22 cellular contexts compared by ENCODE assay signal in the genomic region with DNA sequence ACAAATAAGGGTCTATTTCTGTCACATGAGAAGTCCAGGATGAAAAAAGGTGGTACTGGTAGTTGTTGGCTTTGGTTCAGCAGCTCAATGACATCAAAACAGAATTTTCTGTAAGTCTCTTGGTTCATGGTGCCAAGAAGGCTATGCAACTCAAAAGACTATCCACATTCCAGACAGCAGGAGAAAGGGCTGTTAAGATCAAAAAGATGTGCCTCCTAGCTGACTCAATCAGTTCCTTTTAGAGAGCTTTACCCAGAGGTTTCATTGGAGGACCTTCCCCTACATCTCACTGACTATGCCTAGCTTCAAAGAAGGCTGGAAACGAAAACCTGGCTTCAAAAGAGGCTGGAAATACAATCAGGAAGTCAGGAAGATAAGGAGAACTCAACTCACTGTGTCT.
"Had no signal": no experiment of that assay in that cellular context is flagged by ENCODE, and none has a peak within 500 bp of the region (broad histone marks: within the 10 kb centered on the region; RNA-seq: fewer than 3 reads in every experiment).

No MANE protein-coding gene starts in this region.

- H3K27ac ChIP-seq: cardiac muscle cell, foreskin keratinocyte, left ventricle myocardium inferior, thoracic aorta, upper lobe of left lung had no signal

- H3K36me3 Mint-ChIP-seq: natural killer cell had no signal

- H3K27me3 ChIP-seq: cardiac muscle cell, foreskin keratinocyte, upper lobe of left lung had no signal

- H3K27me3 Mint-ChIP-seq: activated B cell treated with CpG ODN at 0.5 μM for 24 hours; activated naive CD8-positive, alpha-beta T cell treated with anti-CD3 and anti-CD28 coated beads for 36 hours; progenitor cell of endocrine pancreas; T-helper 17 cell had no signal

- H3K27ac Mint-ChIP-seq: activated B cell treated with CpG ODN at 0.5 μM for 24 hours; activated naive CD8-positive, alpha-beta T cell treated with anti-CD3 and anti-CD28 coated beads for 36 hours; progenitor cell of endocrine pancreas; T-helper 17 cell had no signal

- H3K4me1 ChIP-seq: upper lobe of left lung had no signal

- H3K4me3 ChIP-seq: cardiac muscle cell, left ventricle myocardium inferior, thoracic aorta, upper lobe of left lung had no signal

- H3K36me3 ChIP-seq: cardiac muscle cell, left ventricle myocardium inferior, thoracic aorta had no signal

- ATAC-seq: activated T-cell treated with anti-CD3 and anti-CD28 coated beads, Interleukin-2, amount 50 U/mL, for 4 hours; foreskin keratinocyte; natural killer cell; T-helper 17 cell had no signal

- H3K4me3 Mint-ChIP-seq: activated B cell treated with CpG ODN at 0.5 μM for 24 hours; activated naive CD8-positive, alpha-beta T cell treated with anti-CD3 and anti-CD28 coated beads for 36 hours; activated T-cell treated with anti-CD3 and anti-CD28 coated beads, Interleukin-2, amount 50 U/mL, for 4 hours; natural killer cell; T-helper 17 cell had no signal

- DNase-seq: activated B cell treated with CpG ODN at 0.5 μM for 24 hours; activated CD4-positive, alpha-beta T cell treated with anti-CD3 and anti-CD28 coated beads for 4 hours; activated CD4-positive, alpha-beta T cell treated with anti-CD3 and anti-CD28 coated beads, Interleukin-2, amount 50 U/mL, for 48 hours; activated CD8-positive, alpha-beta memory T cell treated with anti-CD3 and anti-CD28 coated beads, Interleukin-2, amount 50 U/mL, for 48 hours; activated naive CD4-positive, alpha-beta T cell treated with Interleukin-2 at 50 U/mL for 16 hours; activated naive CD8-positive, alpha-beta T cell treated with anti-CD3 and anti-CD28 coated beads for 36 hours; activated T-cell treated with anti-CD3 and anti-CD28 coated beads, Interleukin-2, amount 50 U/mL, for 4 hours; amniotic stem cell; effector CD4-positive, alpha-beta T cell; foreskin keratinocyte; kidney glomerular epithelial cell; left ventricle myocardium inferior; midbrain; natural killer cell; retina; stimulated activated CD4-positive, alpha-beta T cell treated with anti-CD3 and anti-CD28 coated beads, Interleukin-4, amount 100 ng/mL, for 1 hour; stimulated activated naive CD4-positive, alpha-beta T cell; T-helper 17 cell; upper lobe of left lung had no signal

- H3K9me3 Mint-ChIP-seq: activated B cell treated with CpG ODN at 0.5 μM for 24 hours; activated naive CD8-positive, alpha-beta T cell treated with anti-CD3 and anti-CD28 coated beads for 36 hours; activated T-cell treated with anti-CD3 and anti-CD28 coated beads, Interleukin-2, amount 50 U/mL, for 4 hours; natural killer cell had no signal

- H3K9me3 ChIP-seq: left ventricle myocardium inferior, thoracic aorta, upper lobe of left lung had no signal
